ENCODE assay signal across 18 cellular contexts in genomic region chr6:105759946-105760345, GRCh38.
DNase-seq lines count a peak whose midpoint lies in the region; ATAC-seq, FAIRE-seq and TF ChIP-seq lines count a peak whose summit lies in the region.
"Had no signal": no experiment of that assay in that cellular context is flagged by ENCODE, and none has a peak within 500 bp of the region (broad histone marks: within the 10 kb centered on the region; RNA-seq: fewer than 3 reads in every experiment).

No MANE protein-coding gene starts in this region.

- H3K27ac ChIP-seq in AG04450 (ENCODE audit: low read depth, low read length): no peak overlapping the region
- H3K27ac ChIP-seq in IMR-90 (ENCODE audit: insufficient read depth, low read length): no peak overlapping the region
- H3K27ac ChIP-seq: BLaER1 treated with 17β-estradiol and CSF1 and Interleukin-3, amounts not matched to agents 10 nM and 100 nM; pancreas had no signal

- H4K20me1 ChIP-seq in IMR-90 (ENCODE audit: insufficient read depth, low read length): no peaks in the 10 kb centered on the region
- H4K20me1 ChIP-seq: BLaER1 treated with 17β-estradiol and CSF1 and Interleukin-3, amounts not matched to agents 10 nM and 100 nM had no signal

- no peak for FAIRE-seq in bronchial epithelial cell (lab: Jason Lieb, UNC)
- FAIRE-seq: G401.6, pancreas, urothelium cell line had no signal

- no peaks in the 10 kb centered on the region for H3K36me3 Mint-ChIP-seq in naive thymus-derived CD8-positive, alpha-beta T cell
- H3K36me3 Mint-ChIP-seq in activated naive CD4-positive, alpha-beta T cell treated with anti-CD3 and anti-CD28 coated beads, Interleukin-2, amount 10 ng/mL, durations not matched to agents 7 days and 5 days: peaks cover 18% of the 10 kb centered on the region

- peak overlapping the region; percentile 18; the same call in 1 of the 3 replicates for H2BK15ac ChIP-seq in IMR-90 (ENCODE audit: low read depth, low read length)

- CTCF ChIA-PET in AG04450 (lab: Charles Lee) (interaction anchor here (0.6 to 0.7 kb wide), 2 partner anchors 98 to 328 kb away, joined by 3 to 4 read pairs; no protein-coding TSS in a partner anchor), IMR-90 (lab: Yijun Ruan, JAX) (no interaction called here)
- CTCF ChIA-PET in activated naive CD4-positive, alpha-beta T cell treated with anti-CD3 and anti-CD28 coated beads, Interleukin-2, amount 10 ng/mL, durations not matched to agents 7 days and 5 days (lab: Charles Lee): no interaction called here

- no peak overlapping the region for H3K9ac ChIP-seq in IMR-90 (ENCODE audit: low read depth, low read length)
- H3K9ac ChIP-seq: BLaER1 treated with 17β-estradiol and CSF1 and Interleukin-3, amounts not matched to agents 10 nM and 100 nM had no signal

- no peaks in the 10 kb centered on the region for H3K79me1 ChIP-seq in IMR-90 (ENCODE audit: low read depth in 1 of 2, low read length in 2 of 2)

- intact Hi-C loops in IMR-90 (cut with micrococcal nuclease) (no loop called here), left colon (cut with DNase I, micrococcal nuclease) (no loop called here)

- peak; percentile 12; the same call in 1 of the 2 replicates for TF ChIP-seq RAD21 in IMR-90 (IDR thresholded peaks at IDR 0.05; ENCODE audit: low read length)

- POLR2A ChIA-PET in AG04450 (lab: Yijun Ruan, JAX) (no interaction called here), IMR-90 (lab: Charles Lee; ENCODE audit: unreplicated experiment) (no interaction called here)
- POLR2A ChIA-PET in naive thymus-derived CD8-positive, alpha-beta T cell (lab: Charles Lee): no interaction called here

- peak overlapping the region; percentile 42; the same call in 1 of the 2 replicates for H3K18ac ChIP-seq in IMR-90 (ENCODE audit: low read depth, low read length)

- dilution Hi-C loops in IMR-90 (cut with HindIII; ENCODE audit: low sequenced_read_pairs, unreplicated experiment): no loop called here

- peak overlapping the region in 1 of 2 experiments; percentile 62; a peak in 1 of 4 replicates for H4K8ac ChIP-seq in IMR-90 (ENCODE audit: low read depth in 2 of 2, low read length in 2 of 2)

- H3K4me3 ChIP-seq in AG04450 (ENCODE audit: low read depth, low read length) (no peak overlapping the region), IMR-90 (ENCODE audit: insufficient read depth, low read depth, low read length) (no peak overlapping the region), bronchial epithelial cell (ENCODE audit: low read depth, low read length) (no peak overlapping the region)
- H3K4me3 ChIP-seq: BLaER1 treated with 17β-estradiol and CSF1 and Interleukin-3, amounts not matched to agents 10 nM and 100 nM; lung; pancreas had no signal

- H3K9me3 ChIP-seq in AG04450 (ENCODE audit: control insufficient read depth, insufficient read depth, low read length) (no peaks in the 10 kb centered on the region), IMR-90 (ENCODE audit: control insufficient read depth, insufficient read depth, low read length) (no peaks in the 10 kb centered on the region)
- H3K9me3 ChIP-seq: pancreas had no signal

- DNase-seq in AG04450 (ENCODE audit: low read depth, low spot score) (peak; percentile 76), IMR-90 (peak; percentile 95), bronchial epithelial cell (ENCODE audit: low read depth) (peak; percentile 90), left colon (no peak), middle frontal gyrus (ENCODE audit: extremely low spot score, low spot score) (no peak)
- DNase-seq in naive thymus-derived CD8-positive, alpha-beta T cell: no peak
- no peak for DNase-seq in activated naive CD4-positive, alpha-beta T cell treated with anti-CD3 and anti-CD28 coated beads, Interleukin-2, amount 10 ng/mL, durations not matched to agents 7 days and 5 days
- DNase-seq: activated B cell treated with CpG ODN at 0.5 μM for 24 hours; activated CD8-positive, alpha-beta memory T cell treated with anti-CD3 and anti-CD28 coated beads, Interleukin-2, amount 50 U/mL, for 4 hours; effector CD8-positive, alpha-beta T cell; hippocampal formation; NCI-H1930; pancreas had no signal

- in situ Hi-C loops in IMR-90 (cut with MboI; ENCODE audit: low sequenced_read_pairs): no loop called here

- peaks cover 0 to 21% (median 4%) of the 10 kb centered on the region in 5 donors for H3K27me3 Mint-ChIP-seq in naive thymus-derived CD8-positive, alpha-beta T cell
- peaks cover 8% of the 10 kb centered on the region for H3K27me3 Mint-ChIP-seq in activated naive CD4-positive, alpha-beta T cell treated with anti-CD3 and anti-CD28 coated beads, Interleukin-2, amount 10 ng/mL, durations not matched to agents 7 days and 5 days

- no peak overlapping the region for H2AK5ac ChIP-seq in IMR-90 (ENCODE audit: low read depth, low read length)

- H3K4me3 Mint-ChIP-seq in naive thymus-derived CD8-positive, alpha-beta T cell: no peak overlapping the region
- no peak overlapping the region for H3K4me3 Mint-ChIP-seq in activated naive CD4-positive, alpha-beta T cell treated with anti-CD3 and anti-CD28 coated beads, Interleukin-2, amount 10 ng/mL, durations not matched to agents 7 days and 5 days
- H3K4me3 Mint-ChIP-seq: activated B cell treated with CpG ODN at 0.5 μM for 24 hours had no signal

- H3K27me3 ChIP-seq in AG04450 (ENCODE audit: control insufficient read depth, insufficient read depth, low read length) (no peaks in the 10 kb centered on the region), IMR-90 (ENCODE audit: control insufficient read depth, insufficient read depth, low read length) (no peaks in the 10 kb centered on the region), bronchial epithelial cell (ENCODE audit: control insufficient read depth, insufficient read depth, low read length) (no peaks in the 10 kb centered on the region)
- H3K27me3 ChIP-seq: BLaER1 treated with 17β-estradiol and CSF1 and Interleukin-3, amounts not matched to agents 10 nM and 100 nM; pancreas had no signal

- WGBS in IMR-90 (ENCODE audit: extremely low coverage in 2 of 2, insufficient read length in 1 of 2), 2 experiments: no CpG with 5 or more reads among the region's 4 CpGs

- peak overlapping the region; percentile 38; the same call in 1 of the 2 replicates for H4K5ac ChIP-seq in IMR-90 (ENCODE audit: low read depth, low read length)

- H3K9me1 ChIP-seq in IMR-90 (ENCODE audit: insufficient read depth, low read length): peaks cover 3% of the 10 kb centered on the region; the same call in 1 of the 2 replicates

- peak overlapping the region; percentile 79 for H2BK120ac ChIP-seq in IMR-90 (ENCODE audit: low read depth, low read length)

- TF ChIP-seq CTCF in AG04450 (IDR thresholded peaks at IDR 0.05; ENCODE audit: low read depth, low read length) (no peak), IMR-90 (conservative IDR thresholded peaks at IDR 0.05; ENCODE audit: low read depth, low read length) (no peak), bronchial epithelial cell (IDR thresholded peaks at IDR 0.05; ENCODE audit: insufficient read depth, low read length, severe bottlenecking) (no peak)

- H3K9me3 Mint-ChIP-seq in naive thymus-derived CD8-positive, alpha-beta T cell: no peaks in the 10 kb centered on the region
- H3K9me3 Mint-ChIP-seq in activated naive CD4-positive, alpha-beta T cell treated with anti-CD3 and anti-CD28 coated beads, Interleukin-2, amount 10 ng/mL, durations not matched to agents 7 days and 5 days: peaks cover 13% of the 10 kb centered on the region
- H3K9me3 Mint-ChIP-seq: activated B cell treated with CpG ODN at 0.5 μM for 24 hours had no signal

- 0 out of 2 replicates have a peak overlapping the region, but pooled peaks have one; percentile 10 for H4K91ac ChIP-seq in IMR-90 (ENCODE audit: insufficient read depth, low read depth, low read length)

- no peak overlapping the region for H2AK9ac ChIP-seq in IMR-90 (replicated peaks; ENCODE audit: low read depth, low read length, poor library complexity)

- H3K4me1 ChIP-seq in IMR-90 (ENCODE audit: control insufficient read depth, insufficient read depth, low read length): peaks cover 7% of the 10 kb centered on the region; the same call in 1 of the 2 replicates

- ATAC-seq in IMR-90 (ENCODE audit: low read depth): peak; percentile 75
- peak; percentile 15 for ATAC-seq in left colon
- no peak for ATAC-seq in naive thymus-derived CD8-positive, alpha-beta T cell
- ATAC-seq in HG02763 (IDR thresholded peaks at IDR 0.05; ENCODE audit: unreplicated experiment): no peak

- peak overlapping the region; percentile 68; the same call in 1 of the 2 replicates for H2BK20ac ChIP-seq in IMR-90 (ENCODE audit: low read depth, low read length)

- no TSS peak for BruUV-seq in IMR-90 (replicated peaks; lab: Mats Ljungman, UMichigan)

- peaks cover 0 to 2% (median under 1%) of the 10 kb centered on the region in 4 donors for H3K4me1 Mint-ChIP-seq in naive thymus-derived CD8-positive, alpha-beta T cell
- H3K4me1 Mint-ChIP-seq in activated naive CD4-positive, alpha-beta T cell treated with anti-CD3 and anti-CD28 coated beads, Interleukin-2, amount 10 ng/mL, durations not matched to agents 7 days and 5 days: peaks cover 40% of the 10 kb centered on the region

- TF ChIP-seq POLR2A in IMR-90 (IDR thresholded peaks at IDR 0.05; ENCODE audit: low read depth, low read length): no peak

- H3K14ac ChIP-seq in IMR-90 (replicated peaks; ENCODE audit: low read depth, low read length): 0 out of 2 replicates have a peak overlapping the region, but pooled peaks have one; percentile 40

- peak overlapping the region; percentile 36 for H2AFZ ChIP-seq in IMR-90 (replicated peaks; ENCODE audit: low read length, poor library complexity)

- peak overlapping the region; percentile 56; the same call in 1 of the 2 replicates for H3K23ac ChIP-seq in IMR-90 (ENCODE audit: low read depth, low read length)

- peak overlapping the region; percentile 12; the same call in 1 of the 2 replicates for H3K56ac ChIP-seq in IMR-90 (ENCODE audit: extremely low read depth, insufficient read depth, low read length)

- H3K4ac ChIP-seq in IMR-90 (ENCODE audit: low read depth, low read length): peak overlapping the region; percentile 70; the same call in 1 of the 2 replicates

- H3K36me3 ChIP-seq in IMR-90 (ENCODE audit: control insufficient read depth, insufficient read depth, low read length) (no peaks in the 10 kb centered on the region), bronchial epithelial cell (ENCODE audit: control insufficient read depth, insufficient read depth, low read length) (no peaks in the 10 kb centered on the region)
- H3K36me3 ChIP-seq: BLaER1 treated with 17β-estradiol and CSF1 and Interleukin-3, amounts not matched to agents 10 nM and 100 nM; pancreas had no signal

- H2BK5ac ChIP-seq in IMR-90 (ENCODE audit: low read depth, low read length, poor library complexity, severe bottlenecking): peak overlapping the region; percentile 63

- peak overlapping the region; percentile 38; the same call in 1 of the 2 replicates for H3K4me2 ChIP-seq in IMR-90 (ENCODE audit: low read depth, low read length)
- H3K4me2 ChIP-seq: BLaER1 treated with 17β-estradiol and CSF1 and Interleukin-3, amounts not matched to agents 10 nM and 100 nM had no signal

- H3K27ac Mint-ChIP-seq in naive thymus-derived CD8-positive, alpha-beta T cell: no peak overlapping the region
- H3K27ac Mint-ChIP-seq in activated naive CD4-positive, alpha-beta T cell treated with anti-CD3 and anti-CD28 coated beads, Interleukin-2, amount 10 ng/mL, durations not matched to agents 7 days and 5 days: no peak overlapping the region
- H3K27ac Mint-ChIP-seq: activated B cell treated with CpG ODN at 0.5 μM for 24 hours had no signal

TF ChIP-seq in IMR-90, 13 proteins besides CTCF, POLR2A, EP300 and RAD21 (continues in another document):
- TF ChIP-seq CEBPB (IDR thresholded peaks at IDR 0.05; ENCODE audit: low read depth, low read length): no peak
- no peak for TF ChIP-seq RFX5 (IDR thresholded peaks at IDR 0.05; ENCODE audit: low read depth, low read length)

Comparison
In these comparisons a context has a peak if more than half of its experiments do, and no peak if none do; other contexts are left out.
1. DNase-seq: peak in AG04450 (single experiment), IMR-90 (single experiment) and bronchial epithelial cell (single experiment); none in left colon (0 of 2), middle frontal gyrus (single experiment), naive thymus-derived CD8-positive, alpha-beta T cell (0 of 10) and activated naive CD4-positive, alpha-beta T cell treated with anti-CD3 and anti-CD28 coated beads, Interleukin-2, amount 10 ng/mL, durations not matched to agents 7 days and 5 days (single experiment).
2. ATAC-seq: peak in IMR-90 (single experiment) and left colon (single experiment); none in naive thymus-derived CD8-positive, alpha-beta T cell (0 of 2) and HG02763 (single experiment).